ENCODE assay signal across 8 cellular contexts in genomic region chr10:50310560-50311174, GRCh38. TPM values are rescaled to one million over a fixed set of nuclear protein-coding genes. Genes with fewer than 3 reads are reported as not detected.
A peak's percentile ranks its signal among the peaks of the same experiment; 100 is the strongest.
DNase-seq lines count a peak whose midpoint lies in the region; ATAC-seq and TF ChIP-seq lines count a peak whose summit lies in the region.

No MANE protein-coding gene starts in this region.

- CTCF ChIA-PET in naive thymus-derived CD4-positive, alpha-beta T cell (lab: Charles Lee), result no interaction called here

- H3K27me3 Mint-ChIP-seq in naive thymus-derived CD4-positive, alpha-beta T cell, result no peaks in the 10 kb centered on the region

- peaks cover 11 to 20% of the 10 kb centered on the region in 2 donors for H3K36me3 Mint-ChIP-seq in activated naive CD4-positive, alpha-beta T cell treated with anti-CD3 and anti-CD28 coated beads, Interleukin-2, amount 50 U/mL, for 72 hours
- peaks cover 18 to 80% (median 57%) of the 10 kb centered on the region in 5 donors for H3K36me3 Mint-ChIP-seq in naive thymus-derived CD4-positive, alpha-beta T cell

- POLR2A ChIA-PET in naive thymus-derived CD4-positive, alpha-beta T cell (lab: Charles Lee), result no interaction called here

- DNase-seq in BE2C (peak; percentile 59), HuH-7 (ENCODE audit: low spot score) (peak; percentile 42), NCI-H2081 treated with DMSO at 0.1 percent for 48 hours (lab: John Stamatoyannopoulos, UW) (no peak), NCI-H2107 treated with DMSO at 0.1 percent for 48 hours (lab: John Stamatoyannopoulos, UW; ENCODE audit: unreplicated experiment) (no peak), SHP77 treated with DMSO at 0.1 percent for 48 hours (lab: John Stamatoyannopoulos, UW) (no peak)
- peak in 1 of 2 donors; percentile 34 for DNase-seq in activated naive CD4-positive, alpha-beta T cell treated with anti-CD3 and anti-CD28 coated beads, Interleukin-2, amount 50 U/mL, for 72 hours (ENCODE audit: low spot score in 2 of 2)
- DNase-seq in naive thymus-derived CD4-positive, alpha-beta T cell, result no peak

- H3K4me3 ChIP-seq in BE2C (ENCODE audit: low read depth, low read length), result no peak overlapping the region
- no peak overlapping the region for H3K4me3 ChIP-seq in naive thymus-derived CD4-positive, alpha-beta T cell (ENCODE audit: low read length)

- no peaks in the 10 kb centered on the region for H3K9me3 Mint-ChIP-seq in activated naive CD4-positive, alpha-beta T cell treated with anti-CD3 and anti-CD28 coated beads, Interleukin-2, amount 50 U/mL, for 72 hours
- peaks cover 0 to 5% (median 0%) of the 10 kb centered on the region in 11 donors for H3K9me3 Mint-ChIP-seq in naive thymus-derived CD4-positive, alpha-beta T cell

- TF ChIP-seq CTCF in BE2C (IDR thresholded peaks at IDR 0.05; ENCODE audit: low read depth, low read length), result peak; percentile 77

- H3K4me3 Mint-ChIP-seq in naive thymus-derived CD4-positive, alpha-beta T cell, result no peak overlapping the region

- no peaks in the 10 kb centered on the region for H3K9me3 ChIP-seq in BE2C
- no peaks in the 10 kb centered on the region for H3K9me3 ChIP-seq in naive thymus-derived CD4-positive, alpha-beta T cell (ENCODE audit: control insufficient read depth in 2 of 3, low read length in 3 of 3)

- no peak overlapping the region for H3K27ac ChIP-seq in naive thymus-derived CD4-positive, alpha-beta T cell (ENCODE audit: low read depth, low read length)

- intact Hi-C loops in naive thymus-derived CD4-positive, alpha-beta T cell (cut with micrococcal nuclease), result no loop called here

- H3K4me1 ChIP-seq in BE2C, result no peaks in the 10 kb centered on the region
- H3K4me1 ChIP-seq in naive thymus-derived CD4-positive, alpha-beta T cell (ENCODE audit: control insufficient read depth in 2 of 2, insufficient read depth in 2 of 2, low read length in 2 of 2), result no peaks in the 10 kb centered on the region

- no peak overlapping the region for H3K27ac Mint-ChIP-seq in activated naive CD4-positive, alpha-beta T cell treated with anti-CD3 and anti-CD28 coated beads, Interleukin-2, amount 50 U/mL, for 72 hours
- H3K27ac Mint-ChIP-seq in naive thymus-derived CD4-positive, alpha-beta T cell, result no peak overlapping the region

- no peaks in the 10 kb centered on the region; the same call in 1 of the 2 replicates for H3K27me3 ChIP-seq in BE2C
- no peaks in the 10 kb centered on the region for H3K27me3 ChIP-seq in naive thymus-derived CD4-positive, alpha-beta T cell (ENCODE audit: control insufficient read depth in 2 of 2, insufficient read depth in 2 of 2, low read length in 2 of 2)

- no peaks in the 10 kb centered on the region for H3K36me3 ChIP-seq in BE2C
- H3K36me3 ChIP-seq in naive thymus-derived CD4-positive, alpha-beta T cell (ENCODE audit: control insufficient read depth in 2 of 3, insufficient read depth in 3 of 3, low read length in 3 of 3), result peaks cover 3 to 25% (median 6%) of the 10 kb centered on the region in 3 experiments

- H3K4me1 Mint-ChIP-seq in naive thymus-derived CD4-positive, alpha-beta T cell, result peaks cover 3 to 20% (median 4%) of the 10 kb centered on the region in 7 donors

- ATAC-seq in GM18867 (IDR thresholded peaks at IDR 0.05; ENCODE audit: unreplicated experiment), result peak; percentile 80
- ATAC-seq in activated naive CD4-positive, alpha-beta T cell treated with anti-CD3 and anti-CD28 coated beads, Interleukin-2, amount 50 U/mL, for 72 hours, result peak; percentile 50 to 64
- peak; percentile 44 for ATAC-seq in naive thymus-derived CD4-positive, alpha-beta T cell

RNA-seq across cellular contexts. Expression of gene ASAH2, which starts 59.4 kb away (rescaled TPM):
- polyA plus RNA-seq in BE2C (2012; ENCODE audit: insufficient read depth, insufficient read length, low read depth), result 0.54 TPM
- 1 to 10 TPM; 2.2 to 5.8 TPM for total RNA-seq in activated naive CD4-positive, alpha-beta T cell treated with anti-CD3 and anti-CD28 coated beads, Interleukin-2, amount 50 U/mL, for 72 hours
- total RNA-seq in naive thymus-derived CD4-positive, alpha-beta T cell, result 1 to 10 TPM in 4 of 5 experiments, under 1 TPM in 1; 0.61 to 5.4 (median 1.7) TPM
- polyA plus RNA-seq in naive thymus-derived CD4-positive, alpha-beta T cell, result 1 to 10 TPM in 1 of 2 donors, under 1 TPM in 1; 0.43 to 3.9 TPM

Comparison
In these comparisons a context has a peak if more than half of its experiments do, and no peak if none do; other contexts are left out.
1. DNase-seq: peak in BE2C (single experiment) and HuH-7 (single experiment); none in naive thymus-derived CD4-positive, alpha-beta T cell (0 of 9), NCI-H2081 treated with DMSO at 0.1 percent for 48 hours (single experiment), NCI-H2107 treated with DMSO at 0.1 percent for 48 hours (single experiment) and SHP77 treated with DMSO at 0.1 percent for 48 hours (single experiment).
2. Peak in every context shown above with its lines, with median percentiles within 50 percentile points of each other: ATAC-seq.